2 cellular contexts compared by ENCODE assay signal in the genomic region with DNA sequence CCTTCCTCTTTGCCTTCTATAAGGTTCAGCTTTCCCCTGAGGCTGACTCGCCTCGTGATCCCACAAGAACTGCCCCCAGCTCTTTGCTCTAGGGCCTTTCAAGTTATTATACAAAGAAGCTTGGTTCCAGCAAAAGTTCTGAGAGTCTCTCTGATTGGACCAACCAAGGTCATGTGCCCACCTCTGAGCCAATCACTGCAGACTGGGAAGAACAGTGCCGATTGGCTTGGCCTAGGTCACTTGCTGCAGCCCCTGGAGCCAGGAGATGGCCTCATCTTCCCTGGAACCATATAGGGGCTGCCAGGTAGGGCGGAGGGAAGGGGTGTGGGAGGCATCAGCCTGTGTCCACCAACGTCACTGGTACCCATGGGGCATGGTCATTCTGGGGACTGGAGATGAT.
TF ChIP-seq lines count a peak whose summit lies in the region.

No MANE protein-coding gene starts in this region.

TF ChIP-seq in IMR-90, 13 proteins besides CTCF, POLR2A, EP300 and RAD21:
- no peak for TF ChIP-seq CHD1 (IDR thresholded peaks at IDR 0.05; ENCODE audit: low read depth, low read length)
- peak; percentile 77 for TF ChIP-seq USF2 (IDR thresholded peaks at IDR 0.05; ENCODE audit: low read depth, low read length)

TF ChIP-seq in K562, 482 proteins besides CTCF, POLR2A, EP300 and RAD21:
- TF ChIP-seq TFAP4 (CRISPR knock-in tag; IDR thresholded peaks at IDR 0.05; ENCODE audit: borderline replicate concordance): no peak
- TF ChIP-seq MCM7 (IDR thresholded peaks at IDR 0.05): no peak
- TF ChIP-seq FOS (IDR thresholded peaks at IDR 0.05; ENCODE audit: extremely low read depth, insufficient read length): peak; percentile 82
- no peak for TF ChIP-seq TRIM24 (IDR thresholded peaks at IDR 0.05)
- TF ChIP-seq SMARCE1 (IDR thresholded peaks at IDR 0.05): no peak
- TF ChIP-seq, protein P1, sequence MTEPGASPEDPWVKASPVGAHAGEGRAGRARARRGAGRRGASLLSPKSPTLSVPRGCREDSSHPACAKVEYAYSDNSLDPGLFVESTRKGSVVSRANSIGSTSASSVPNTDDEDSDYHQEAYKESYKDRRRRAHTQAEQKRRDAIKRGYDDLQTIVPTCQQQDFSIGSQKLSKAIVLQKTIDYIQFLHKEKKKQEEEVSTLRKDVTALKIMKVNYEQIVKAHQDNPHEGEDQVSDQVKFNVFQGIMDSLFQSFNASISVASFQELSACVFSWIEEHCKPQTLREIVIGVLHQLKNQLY (CRISPR knock-in tag; conservative IDR thresholded peaks at IDR 0.05): no peak
- no peak for TF ChIP-seq SNRNP70 (optimal IDR thresholded peaks at IDR 0.05; ENCODE audit: low read depth, low read length)
- TF ChIP-seq TCF7 (IDR thresholded peaks at IDR 0.05; ENCODE audit: borderline replicate concordance): no peak
- TF ChIP-seq KAT7 (CRISPR knock-in tag; IDR thresholded peaks at IDR 0.05; ENCODE audit: borderline replicate concordance): no peak
- TF ChIP-seq HDAC1 (IDR thresholded peaks at IDR 0.05): no peak
- no peak for TF ChIP-seq CCNT2 (IDR thresholded peaks at IDR 0.05; ENCODE audit: borderline replicate concordance, extremely low read depth, insufficient read length, low read depth, low read length)
- TF ChIP-seq ZFP1 (CRISPR knock-in tag; IDR thresholded peaks at IDR 0.05): no peak
- TF ChIP-seq RBM39 (optimal IDR thresholded peaks at IDR 0.05; ENCODE audit: low read depth, low read length): no peak
- peak; percentile 44 for TF ChIP-seq CBFA2T2 (conservative IDR thresholded peaks at IDR 0.05)
- peak; percentile 98 for TF ChIP-seq USF2 (CRISPR knock-in tag; IDR thresholded peaks at IDR 0.05)
- TF ChIP-seq POLR2AphosphoS2 (IDR thresholded peaks at IDR 0.05; ENCODE audit: low read length): no peak
- TF ChIP-seq CEBPZ (IDR thresholded peaks at IDR 0.05; ENCODE audit: borderline replicate concordance, low read depth, low read length): no peak
- TF ChIP-seq USF1 (CRISPR knock-in tag; IDR thresholded peaks at IDR 0.05): peak; percentile 95
- no peak for TF ChIP-seq EP400 (IDR thresholded peaks at IDR 0.05)
- TF ChIP-seq, protein P2, sequence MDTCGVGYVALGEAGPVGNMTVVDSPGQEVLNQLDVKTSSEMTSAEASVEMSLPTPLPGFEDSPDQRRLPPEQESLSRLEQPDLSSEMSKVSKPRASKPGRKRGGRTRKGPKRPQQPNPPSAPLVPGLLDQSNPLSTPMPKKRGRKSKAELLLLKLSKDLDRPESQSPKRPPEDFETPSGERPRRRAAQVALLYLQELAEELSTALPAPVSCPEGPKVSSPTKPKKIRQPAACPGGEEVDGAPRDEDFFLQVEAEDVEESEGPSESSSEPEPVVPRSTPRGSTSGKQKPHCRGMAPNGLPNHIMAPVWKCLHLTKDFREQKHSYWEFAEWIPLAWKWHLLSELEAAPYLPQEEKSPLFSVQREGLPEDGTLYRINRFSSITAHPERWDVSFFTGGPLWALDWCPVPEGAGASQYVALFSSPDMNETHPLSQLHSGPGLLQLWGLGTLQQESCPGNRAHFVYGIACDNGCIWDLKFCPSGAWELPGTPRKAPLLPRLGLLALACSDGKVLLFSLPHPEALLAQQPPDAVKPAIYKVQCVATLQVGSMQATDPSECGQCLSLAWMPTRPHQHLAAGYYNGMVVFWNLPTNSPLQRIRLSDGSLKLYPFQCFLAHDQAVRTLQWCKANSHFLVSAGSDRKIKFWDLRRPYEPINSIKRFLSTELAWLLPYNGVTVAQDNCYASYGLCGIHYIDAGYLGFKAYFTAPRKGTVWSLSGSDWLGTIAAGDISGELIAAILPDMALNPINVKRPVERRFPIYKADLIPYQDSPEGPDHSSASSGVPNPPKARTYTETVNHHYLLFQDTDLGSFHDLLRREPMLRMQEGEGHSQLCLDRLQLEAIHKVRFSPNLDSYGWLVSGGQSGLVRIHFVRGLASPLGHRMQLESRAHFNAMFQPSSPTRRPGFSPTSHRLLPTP (IDR thresholded peaks at IDR 0.05; ENCODE audit: borderline replicate concordance, extremely low read depth, insufficient read length): no peak
- peak; percentile 31 for TF ChIP-seq ASH1L (IDR thresholded peaks at IDR 0.05; ENCODE audit: borderline replicate concordance, low read depth, partially characterized antibody)
- TF ChIP-seq SIRT6 (IDR thresholded peaks at IDR 0.05; ENCODE audit: low read depth, low read length): no peak
- TF ChIP-seq ZBTB26 (CRISPR knock-in tag; IDR thresholded peaks at IDR 0.05): no peak
- TF ChIP-seq ATF7 (IDR thresholded peaks at IDR 0.05): no peak
- peak; percentile 98 for TF ChIP-seq NFYB (IDR thresholded peaks at IDR 0.05; ENCODE audit: extremely low read depth, insufficient read length)
- TF ChIP-seq THRB (CRISPR knock-in tag; conservative IDR thresholded peaks at IDR 0.05): no peak
- no peak for TF ChIP-seq ZNF140 (CRISPR knock-in tag; IDR thresholded peaks at IDR 0.05)
- TF ChIP-seq ARHGAP35 (IDR thresholded peaks at IDR 0.05; ENCODE audit: partially characterized antibody): no peak
- TF ChIP-seq RAD51 (IDR thresholded peaks at IDR 0.05; ENCODE audit: borderline replicate concordance, low read depth): peak; percentile 91
